1 cellular context compared by ENCODE assay signal in genomic region chr1:23539698-23540266, GRCh38.
TF ChIP-seq lines count a peak whose summit lies in the region.

No MANE protein-coding gene starts in this region.

TF ChIP-seq in K562, 482 proteins besides CTCF, POLR2A, EP300 and RAD21 (continued from another document and continues in another):
- no peak for TF ChIP-seq CHD7 (IDR thresholded peaks at IDR 0.05; ENCODE audit: low read depth, low read length)
- no peak for TF ChIP-seq PATZ1 (CRISPR knock-in tag; IDR thresholded peaks at IDR 0.05; ENCODE audit: borderline replicate concordance)
- TF ChIP-seq ARNT (IDR thresholded peaks at IDR 0.05) = peak in 1 of 2 experiments; percentile 89; a peak in 2 of 4 replicates
- TF ChIP-seq ETV5 (CRISPR knock-in tag; IDR thresholded peaks at IDR 0.05; ENCODE audit: low read depth) = peak; percentile 92
- TF ChIP-seq MAZ (CRISPR knock-in tag; conservative IDR thresholded peaks at IDR 0.05 in 1 of 2, IDR thresholded peaks at IDR 0.05 in 1 of 2) = peak in 1 of 2 experiments; percentile 87; a peak in 3 of 4 replicates
- TF ChIP-seq HLTF (IDR thresholded peaks at IDR 0.05) = 0 out of 2 replicates have a peak, but pooled peaks have one; percentile 4
- no peak for TF ChIP-seq NR2F6 (CRISPR knock-in tag; IDR thresholded peaks at IDR 0.05)
- no peak for TF ChIP-seq MCM7 (IDR thresholded peaks at IDR 0.05)
- TF ChIP-seq MNT (conservative IDR thresholded peaks at IDR 0.05) = peak; percentile 61 to 63; a peak in 2 of 4 replicates
- no peak for TF ChIP-seq ZNF609 (CRISPR knock-in tag; IDR thresholded peaks at IDR 0.05; ENCODE audit: borderline replicate concordance)
- no peak for TF ChIP-seq HNRNPH1 (optimal IDR thresholded peaks at IDR 0.05; ENCODE audit: low read depth, low read length)
- TF ChIP-seq ZNF57 (CRISPR knock-in tag; IDR thresholded peaks at IDR 0.05) = no peak
- peak; percentile 30 for TF ChIP-seq HDAC3 (IDR thresholded peaks at IDR 0.05; ENCODE audit: borderline replicate concordance, partially characterized antibody)
- TF ChIP-seq PRPF4 (IDR thresholded peaks at IDR 0.05; ENCODE audit: insufficient read depth, low read depth, low read length, poor library complexity, severe bottlenecking) = no peak
- TF ChIP-seq EZH2 (IDR thresholded peaks at IDR 0.05; ENCODE audit: borderline replicate concordance, low read depth, low read length) = no peak
- TF ChIP-seq ESRRA (IDR thresholded peaks at IDR 0.05; ENCODE audit: borderline replicate concordance, low read depth) = peak; percentile 80
- TF ChIP-seq BCOR (IDR thresholded peaks at IDR 0.05) = no peak; the same call in 1 of the 2 replicates
- peak; percentile 46; the same call in 1 of the 2 replicates for TF ChIP-seq HMGXB4 (CRISPR knock-in tag; IDR thresholded peaks at IDR 0.05)
- peak; percentile 47; the same call in 1 of the 2 replicates for TF ChIP-seq CBX1 (IDR thresholded peaks at IDR 0.05; ENCODE audit: low read depth)
- no peak for TF ChIP-seq ZNF445 (CRISPR knock-in tag; IDR thresholded peaks at IDR 0.05; ENCODE audit: low read depth)
- no peak for TF ChIP-seq ZNF444 (CRISPR knock-in tag; IDR thresholded peaks at IDR 0.05)
- TF ChIP-seq PTBP1 (IDR thresholded peaks at IDR 0.05; ENCODE audit: low read depth, low read length) = no peak
- 0 out of 2 replicates have a peak, but pooled peaks have one; percentile 54 for TF ChIP-seq CBX5 (IDR thresholded peaks at IDR 0.05; ENCODE audit: borderline replicate concordance, low read depth)
- TF ChIP-seq POU5F1 (IDR thresholded peaks at IDR 0.05; ENCODE audit: borderline replicate concordance, low read depth, low read length, partially characterized antibody) = peak; percentile 8
- TF ChIP-seq ZC3H4 (CRISPR knock-in tag; IDR thresholded peaks at IDR 0.05; ENCODE audit: borderline replicate concordance) = no peak
- TF ChIP-seq E2F8 (IDR thresholded peaks at IDR 0.05; ENCODE audit: low read depth, partially characterized antibody) = peak; percentile 80
- TF ChIP-seq RBFOX2 (IDR thresholded peaks at IDR 0.05; ENCODE audit: low read depth, low read length) = peak; percentile 40; the same call in 1 of the 2 replicates
